1 cellular context compared by ENCODE assay signal in the genomic region with DNA sequence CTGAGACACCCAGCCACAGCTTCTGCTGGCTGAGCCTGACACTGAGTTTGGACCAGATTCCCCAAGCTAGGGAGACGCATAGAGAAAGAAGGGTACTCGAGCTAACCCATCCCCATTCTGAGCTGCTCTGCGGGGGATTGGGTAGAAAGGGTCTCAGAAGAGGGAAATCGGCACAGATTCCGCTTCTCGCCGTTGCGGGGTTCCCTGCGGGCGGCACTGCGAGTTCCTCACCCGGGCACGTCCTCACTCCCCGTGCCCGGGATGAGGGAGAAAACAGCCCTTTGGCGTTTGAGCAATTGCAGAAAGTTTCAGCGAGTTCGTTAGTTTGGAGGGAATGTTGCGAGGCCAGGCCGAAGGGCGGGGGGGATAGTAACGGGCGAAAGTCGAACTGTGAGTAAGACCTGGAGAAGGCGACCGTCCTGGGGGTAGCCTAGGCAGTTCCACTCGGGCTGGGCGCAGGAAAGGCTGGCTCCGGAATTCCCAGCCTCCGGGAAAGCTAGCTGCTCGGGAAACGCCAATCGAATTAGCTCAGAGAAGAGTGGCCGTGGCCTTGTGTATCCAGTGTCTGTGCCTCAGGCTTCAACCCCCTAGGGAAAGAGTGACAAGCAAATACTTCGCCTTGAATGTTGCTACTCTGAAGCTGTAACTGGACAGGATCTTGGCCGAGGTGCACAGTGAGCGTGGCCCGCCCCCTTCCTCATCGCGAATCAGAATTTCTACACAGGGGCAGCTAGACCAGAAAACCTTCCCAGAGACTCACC.
TF ChIP-seq lines count a peak whose summit lies in the region.

No MANE protein-coding gene starts in this region.

TF ChIP-seq in HepG2, 621 proteins besides CTCF, POLR2A, EP300 and RAD21 (continued from another document):
- TF ChIP-seq, protein P1, sequence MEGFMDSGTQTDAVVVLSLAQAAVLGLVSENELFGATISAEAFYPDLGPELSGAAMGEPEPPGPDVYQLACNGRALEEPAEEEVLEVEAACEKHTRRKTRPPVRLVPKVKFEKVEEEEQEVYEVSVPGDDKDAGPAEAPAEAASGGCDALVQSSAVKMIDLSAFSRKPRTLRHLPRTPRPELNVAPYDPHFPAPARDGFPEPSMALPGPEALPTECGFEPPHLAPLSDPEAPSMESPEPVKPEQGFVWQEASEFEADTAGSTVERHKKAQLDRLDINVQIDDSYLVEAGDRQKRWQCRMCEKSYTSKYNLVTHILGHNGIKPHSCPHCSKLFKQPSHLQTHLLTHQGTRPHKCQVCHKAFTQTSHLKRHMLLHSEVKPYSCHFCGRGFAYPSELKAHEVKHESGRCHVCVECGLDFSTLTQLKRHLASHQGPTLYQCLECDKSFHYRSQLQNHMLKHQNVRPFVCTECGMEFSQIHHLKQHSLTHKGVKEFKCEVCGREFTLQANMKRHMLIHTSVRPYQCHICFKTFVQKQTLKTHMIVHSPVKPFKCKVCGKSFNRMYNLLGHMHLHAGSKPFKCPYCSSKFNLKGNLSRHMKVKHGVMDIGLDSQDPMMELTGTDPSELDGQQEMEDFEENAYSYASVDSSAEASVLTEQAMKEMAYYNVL (CRISPR knock-in tag; IDR thresholded peaks at IDR 0.05; ENCODE audit: borderline replicate concordance), result no peak
- TF ChIP-seq ZNF329 (CRISPR knock-in tag; IDR thresholded peaks at IDR 0.05; ENCODE audit: low read depth) (0 out of 2 replicates have a peak, but pooled peaks have one; percentile 46), GATAD2A (CRISPR knock-in tag; IDR thresholded peaks at IDR 0.05) (no peak)
